ENCODE assay signal across 10 cellular contexts in genomic region chr17:58757162-58757613, GRCh38. TPM values are rescaled to one million over a fixed set of nuclear protein-coding genes. Genes with fewer than 3 reads are reported as not detected.
A peak's percentile ranks its signal among the peaks of the same experiment; 100 is the strongest.
DNase-seq lines count a peak whose midpoint lies in the region; ATAC-seq, FAIRE-seq and TF ChIP-seq lines count a peak whose summit lies in the region.
"Had no signal": no experiment of that assay in that cellular context is flagged by ENCODE, and none has a peak within 500 bp of the region (broad histone marks: within the 10 kb centered on the region; RNA-seq: fewer than 3 reads in every experiment).

No MANE protein-coding gene starts in this region.

- no peaks in the 10 kb centered on the region for H3K36me3 Mint-ChIP-seq in CD4-positive, CD25-positive, alpha-beta regulatory T cell
- no peaks in the 10 kb centered on the region for H3K36me3 Mint-ChIP-seq in astrocyte (ENCODE audit: low read depth, unreplicated experiment)
- peaks cover 0 to 7% (median 3%) of the 10 kb centered on the region in 5 donors for H3K36me3 Mint-ChIP-seq in naive thymus-derived CD4-positive, alpha-beta T cell

- no peak overlapping the region for H3K27ac ChIP-seq in CD4-positive, CD25-positive, alpha-beta regulatory T cell (ENCODE audit: insufficient read depth, low read length, poor library complexity, severe bottlenecking)
- no peak overlapping the region for H3K27ac ChIP-seq in astrocyte (ENCODE audit: low read depth, low read length)
- H3K27ac ChIP-seq in naive thymus-derived CD4-positive, alpha-beta T cell (ENCODE audit: low read depth, low read length), result no peak overlapping the region

- TF ChIP-seq CTCF in astrocyte (IDR thresholded peaks at IDR 0.05; ENCODE audit: insufficient read depth, low read depth, low read length), result no peak

- H4K20me1 ChIP-seq in astrocyte (ENCODE audit: insufficient read depth, low read length), result no peaks in the 10 kb centered on the region

- peaks cover 4 to 15% (median 11%) of the 10 kb centered on the region in 4 donors for H3K4me1 Mint-ChIP-seq in CD4-positive, CD25-positive, alpha-beta regulatory T cell
- H3K4me1 Mint-ChIP-seq in astrocyte (ENCODE audit: low read depth, unreplicated experiment), result peaks cover 2% of the 10 kb centered on the region
- H3K4me1 Mint-ChIP-seq in naive thymus-derived CD4-positive, alpha-beta T cell, result peaks cover 8 to 17% (median 12%) of the 10 kb centered on the region in 7 donors

- H3K27ac Mint-ChIP-seq in CD4-positive, CD25-positive, alpha-beta regulatory T cell, result no peak overlapping the region
- no peak overlapping the region for H3K27ac Mint-ChIP-seq in astrocyte (ENCODE audit: unreplicated experiment)
- no peak overlapping the region for H3K27ac Mint-ChIP-seq in naive thymus-derived CD4-positive, alpha-beta T cell

- H3K9ac ChIP-seq in astrocyte (ENCODE audit: low read length), result no peak overlapping the region

- H3K9me3 ChIP-seq in CD4-positive, CD25-positive, alpha-beta regulatory T cell (ENCODE audit: control insufficient read depth in 2 of 2, low read length in 2 of 2), result no peaks in the 10 kb centered on the region
- no peaks in the 10 kb centered on the region for H3K9me3 ChIP-seq in astrocyte (ENCODE audit: insufficient read depth, low read depth, low read length)
- H3K9me3 ChIP-seq in naive thymus-derived CD4-positive, alpha-beta T cell (ENCODE audit: control insufficient read depth in 2 of 3, low read length in 3 of 3), result no peaks in the 10 kb centered on the region

- peaks cover 22% of the 10 kb centered on the region for H3K4me1 ChIP-seq in CD4-positive, CD25-positive, alpha-beta regulatory T cell (ENCODE audit: control insufficient read depth, insufficient read depth, low read length, poor library complexity, severe bottlenecking)
- no peaks in the 10 kb centered on the region for H3K4me1 ChIP-seq in astrocyte (ENCODE audit: insufficient read depth, low read length)
- H3K4me1 ChIP-seq in naive thymus-derived CD4-positive, alpha-beta T cell (ENCODE audit: control insufficient read depth in 2 of 2, insufficient read depth in 2 of 2, low read length in 2 of 2), result peaks cover 5 to 10% of the 10 kb centered on the region in 2 donors

- peaks cover 39% of the 10 kb centered on the region for H3K27me3 ChIP-seq in CD4-positive, CD25-positive, alpha-beta regulatory T cell (ENCODE audit: control insufficient read depth, insufficient read depth, low read length)
- H3K27me3 ChIP-seq in astrocyte (ENCODE audit: insufficient read depth, low read length), result peaks cover 21% of the 10 kb centered on the region
- peaks cover 12 to 25% of the 10 kb centered on the region in 2 donors for H3K27me3 ChIP-seq in naive thymus-derived CD4-positive, alpha-beta T cell (ENCODE audit: control insufficient read depth in 2 of 2, insufficient read depth in 2 of 2, low read length in 2 of 2)

- no peaks in the 10 kb centered on the region for H3K36me3 ChIP-seq in CD4-positive, CD25-positive, alpha-beta regulatory T cell (ENCODE audit: control insufficient read depth, insufficient read depth, low read length)
- no peaks in the 10 kb centered on the region for H3K36me3 ChIP-seq in astrocyte (ENCODE audit: insufficient read depth, low read length)
- no peaks in the 10 kb centered on the region for H3K36me3 ChIP-seq in naive thymus-derived CD4-positive, alpha-beta T cell (ENCODE audit: control insufficient read depth in 2 of 3, insufficient read depth in 3 of 3, low read length in 3 of 3)

- no peak for ATAC-seq in CD4-positive, CD25-positive, alpha-beta regulatory T cell (ENCODE audit: low read depth in 2 of 2)
- no peak for ATAC-seq in naive thymus-derived CD4-positive, alpha-beta T cell

- peak overlapping the region; percentile 95 for H3K4me2 ChIP-seq in astrocyte (ENCODE audit: low read length)

- H3K27me3 Mint-ChIP-seq in CD4-positive, CD25-positive, alpha-beta regulatory T cell, result peaks cover 90% of the 10 kb centered on the region
- H3K27me3 Mint-ChIP-seq in astrocyte (ENCODE audit: low read depth, unreplicated experiment), result peaks cover 13% of the 10 kb centered on the region
- peaks cover 60 to 78% (median 71%) of the 10 kb centered on the region in 5 donors for H3K27me3 Mint-ChIP-seq in naive thymus-derived CD4-positive, alpha-beta T cell

- H3K9me3 Mint-ChIP-seq in CD4-positive, CD25-positive, alpha-beta regulatory T cell, result peaks cover 0 to 4% (median 0%) of the 10 kb centered on the region in 7 donors
- no peaks in the 10 kb centered on the region for H3K9me3 Mint-ChIP-seq in astrocyte (ENCODE audit: unreplicated experiment)
- H3K9me3 Mint-ChIP-seq in naive thymus-derived CD4-positive, alpha-beta T cell, result peaks cover 0 to 4% (median 0%) of the 10 kb centered on the region in 11 donors

- no peak for DNase-seq in CD4-positive, CD25-positive, alpha-beta regulatory T cell
- DNase-seq in HEK293T (ENCODE audit: extremely low spot score) (no peak), astrocyte (ENCODE audit: low read depth) (no peak), NCI-H1092 treated with DMSO at 0.1 percent for 48 hours (lab: John Stamatoyannopoulos, UW) (no peak), epidermal melanocyte (ENCODE audit: insufficient read length, low spot score) (no peak), GM19239 (ENCODE audit: insufficient read length, low spot score) (no peak)
- no peak for DNase-seq in naive thymus-derived CD4-positive, alpha-beta T cell
- DNase-seq in activated effector memory CD4-positive, alpha-beta T cell treated with Interleukin-2 at 50 U/mL for 16 hours, result no peak
- DNase-seq: activated CD4-positive, CD25-positive, alpha-beta regulatory T cell treated with anti-CD3 and anti-CD28 coated beads, Interleukin-2, amount 50 U/mL, for 72 hours had no signal

- intact Hi-C loops in naive thymus-derived CD4-positive, alpha-beta T cell (cut with micrococcal nuclease), result no loop called here

- H3K4me3 ChIP-seq in CD4-positive, CD25-positive, alpha-beta regulatory T cell (ENCODE audit: low read depth, low read length), result peak overlapping the region; percentile 35
- no peak overlapping the region for H3K4me3 ChIP-seq in astrocyte (ENCODE audit: insufficient read depth, low read depth, low read length)
- no peak overlapping the region for H3K4me3 ChIP-seq in naive thymus-derived CD4-positive, alpha-beta T cell (ENCODE audit: low read length)

- FAIRE-seq in astrocyte (lab: Jason Lieb, UNC), result no peak
- FAIRE-seq in GM19239 (lab: Jason Lieb, UNC), result no peak
- FAIRE-seq: endometrium had no signal

- H2AFZ ChIP-seq in astrocyte (ENCODE audit: low read depth, low read length), result peak overlapping the region; percentile 89

- H3K79me2 ChIP-seq in astrocyte (ENCODE audit: insufficient read depth, low read length), result no peaks in the 10 kb centered on the region

- H3K4me3 Mint-ChIP-seq in CD4-positive, CD25-positive, alpha-beta regulatory T cell, result peak overlapping the region; percentile 58 to 93 (median 90)
- H3K4me3 Mint-ChIP-seq in astrocyte (ENCODE audit: unreplicated experiment), result peak overlapping the region; percentile 96
- peak overlapping the region; percentile 79 to 95 (median 92) for H3K4me3 Mint-ChIP-seq in naive thymus-derived CD4-positive, alpha-beta T cell

- CTCF ChIA-PET in HEK293T (lab: Yijun Ruan, JAX), result interaction anchor here (0.8 kb wide), 1 partner anchor 247 kb away, joined by 3 read pairs; no protein-coding TSS in a partner anchor
- CTCF ChIA-PET in naive thymus-derived CD4-positive, alpha-beta T cell (lab: Charles Lee), result interaction anchor here (0.7 to 1.3 kb wide), 3 partner anchors 9 to 46 kb away, joined by 3 to 4 read pairs (median 3); no protein-coding TSS in a partner anchor

- POLR2A ChIA-PET in HEK293T (lab: Yijun Ruan, JAX), result interaction anchor here (0.8 to 2.2 kb wide), 5 partner anchors 11 to 242 kb away, joined by 3 to 9 read pairs (median 5); partner anchors contain the start of genes MTMR4 and RAD51C
- POLR2A ChIA-PET in naive thymus-derived CD4-positive, alpha-beta T cell (lab: Charles Lee), result no interaction called here

TF ChIP-seq in HEK293T, 16 proteins besides CTCF, POLR2A, EP300 and RAD21:
- TF ChIP-seq FOXM1 (IDR thresholded peaks at IDR 0.05; ENCODE audit: borderline replicate concordance), result no peak
- peak; percentile 31; the same call in 1 of the 2 replicates for TF ChIP-seq PKNOX1 (IDR thresholded peaks at IDR 0.05)
TF ChIP-seq in HEK293T: peak in this region for 1.

RNA-seq across cellular contexts. Expression of gene PPM1E, which starts 1.5 kb away (rescaled TPM):
- not detected for total RNA-seq in CD4-positive, CD25-positive, alpha-beta regulatory T cell
- polyA plus RNA-seq in CD4-positive, CD25-positive, alpha-beta regulatory T cell, result not detected
- total RNA-seq in astrocyte, result 0.67 and 0.79 TPM in 2 replicates
- total RNA-seq in naive thymus-derived CD4-positive, alpha-beta T cell, result under 1 TPM in 1 of 5 experiments, not detected in 4; 0.07 TPM
- polyA plus RNA-seq in naive thymus-derived CD4-positive, alpha-beta T cell, result not detected
